1 cellular context compared by ENCODE assay signal in the genomic region with DNA sequence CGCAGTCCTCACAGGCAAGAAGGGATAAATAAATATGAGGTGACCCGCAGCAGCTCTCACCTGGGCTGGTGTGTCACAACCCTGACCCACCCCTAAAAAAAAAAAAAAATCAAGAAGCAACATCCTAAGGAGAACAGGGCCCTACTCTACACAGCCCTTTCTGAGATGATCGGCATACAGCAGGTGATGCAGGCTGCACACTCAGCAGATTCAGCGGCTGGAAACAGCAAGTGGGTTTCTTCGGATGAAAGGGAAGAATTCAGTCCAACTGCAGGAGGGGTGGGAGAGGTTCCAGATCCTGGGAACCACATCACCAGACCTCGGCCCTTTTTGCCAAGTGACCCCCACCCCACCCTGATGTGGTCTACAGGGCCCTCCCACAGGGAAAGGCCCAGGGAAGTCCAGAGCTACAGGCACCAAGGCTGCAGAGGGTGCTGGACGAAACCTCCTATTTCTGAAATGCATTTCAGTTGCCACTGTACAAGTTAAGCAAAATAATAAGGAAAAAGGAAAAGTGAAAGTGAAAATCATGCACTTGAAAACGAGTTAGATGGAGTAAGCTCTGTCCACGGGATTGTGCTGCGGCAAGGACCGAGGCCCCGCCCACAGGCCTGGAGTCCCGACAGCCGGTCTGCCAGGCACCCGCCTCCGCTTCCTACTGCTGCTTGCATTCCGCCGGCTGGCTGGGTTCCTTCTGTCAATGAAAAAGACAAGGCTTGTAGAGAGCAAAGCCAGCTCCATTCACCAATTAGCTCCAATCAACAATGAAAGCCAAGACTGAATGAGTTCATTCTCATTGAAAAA.
TF ChIP-seq lines count a peak whose summit lies in the region.

No MANE protein-coding gene starts in this region.

TF ChIP-seq in K562, 482 proteins besides CTCF, POLR2A, EP300 and RAD21:
- TF ChIP-seq ZNF584 (CRISPR knock-in tag; IDR thresholded peaks at IDR 0.05; ENCODE audit: low read depth) (no peak), KAT8 (IDR thresholded peaks at IDR 0.05; ENCODE audit: low read depth) (no peak), POLR2AphosphoS5 (IDR thresholded peaks at IDR 0.05; ENCODE audit: control insufficient read depth, insufficient read depth, low read depth, low read length) (0 out of 2 replicates have a peak, but pooled peaks have one; percentile 14), C11orf30 (IDR thresholded peaks at IDR 0.05; ENCODE audit: low read depth) (peak; percentile 62), POLR2G (IDR thresholded peaks at IDR 0.05; ENCODE audit: low read depth, low read length) (0 out of 2 replicates have a peak, but pooled peaks have one; percentile 7), TEAD1 (CRISPR knock-in tag; IDR thresholded peaks at IDR 0.05) (no peak), ZNF316 (IDR thresholded peaks at IDR 0.05) (peak; percentile 60)
TF ChIP-seq in K562: peak in this region for 4.
